Comparison of ENCODE assay signal across 7 cellular contexts in genomic region chr7:142866361-142867096, GRCh38. TPM values are rescaled to one million over a fixed set of nuclear protein-coding genes. Genes with fewer than 3 reads are reported as not detected.
DNase-seq lines count a peak whose midpoint lies in the region; ATAC-seq, FAIRE-seq and TF ChIP-seq lines count a peak whose summit lies in the region.

No MANE protein-coding gene starts in this region.

- H3F3A ChIP-seq in Loucy (ENCODE audit: low read depth) = no peaks in the 10 kb centered on the region

- TF ChIP-seq CTCF in GM10248 (IDR thresholded peaks at IDR 0.05; ENCODE audit: control extremely low read depth, extremely low read depth, low read depth, missing control alignments) = peak; percentile 70
- peak; percentile 72 for TF ChIP-seq CTCF in Loucy (conservative IDR thresholded peaks at IDR 0.05; ENCODE audit: low read length)
- TF ChIP-seq CTCF in K562 (IDR thresholded peaks at IDR 0.05 in 2 of 3, conservative IDR thresholded peaks at IDR 0.05 in 1 of 3; ENCODE audit: insufficient read depth in 2 of 3, low read depth in 1 of 3, low read length in 3 of 3) = peak; percentile 82 to 88 (median 85)
- peak; percentile 75 for TF ChIP-seq CTCF in HepG2 (CRISPR knock-in tag; IDR thresholded peaks at IDR 0.05)

- intact Hi-C loops in K562 (cut with micrococcal nuclease) = loop anchor here (1.0 kb wide), 2 partner anchors 12 to 262 kb away; no protein-coding TSS in a partner anchor
- intact Hi-C loops in HepG2 (cut with micrococcal nuclease; ENCODE audit: unreplicated experiment) = loop anchor here (1.0 to 2.0 kb wide), 2 partner anchors 12 to 234 kb away; no protein-coding TSS in a partner anchor

- peaks cover 9% of the 10 kb centered on the region for H3K4me1 ChIP-seq in Loucy (ENCODE audit: insufficient read depth, low read length, poor library complexity, severe bottlenecking)
- peaks cover 0 to 30% of the 10 kb centered on the region in 2 experiments; a peak in 1 of 5 replicates for H3K4me1 ChIP-seq in K562 (replicated peaks in 1 of 2; ENCODE audit: control insufficient read depth in 2 of 2, insufficient read depth in 2 of 2, low read length in 2 of 2)
- no peaks in the 10 kb centered on the region for H3K4me1 ChIP-seq in HepG2 (ENCODE audit: insufficient read depth, low read length)

- peak; percentile 76 for FAIRE-seq in K562 (lab: Jason Lieb, UNC)
- FAIRE-seq in HepG2 (lab: Jason Lieb, UNC) = no peak

- CTCF ChIA-PET in GM10248 (lab: Yijun Ruan, JAX) (interaction anchor here (0.7 to 5.7 kb wide), 15 partner anchors 9 to 349 kb away, joined by 3 to 28 read pairs (median 5); partner anchors contain the start of gene EPHB6), K562 (lab: Yijun Ruan, JAX; ENCODE audit: low intra/inter-chr PET ratio) (interaction anchor here (0.5 to 2.0 kb wide), 3 partner anchors 12 to 55 kb away, joined by 3 to 15 read pairs (median 3); partner anchors contain the start of gene EPHB6), HepG2 (lab: Yijun Ruan, JAX; ENCODE audit: low intra/inter-chr PET ratio, low total read pairs) (interaction anchor here (1.3 kb wide), 1 partner anchor 12 kb away, joined by 18 read pairs; the partner anchor contains the start of gene EPHB6)

- no peak for TF ChIP-seq POLR2A in K562 (conservative IDR thresholded peaks at IDR 0.05)
- TF ChIP-seq POLR2A in HepG2 (IDR thresholded peaks at IDR 0.05; ENCODE audit: insufficient read depth in 1 of 2, low read depth in 2 of 2, low read length in 2 of 2) = no peak

- POLR2A ChIA-PET in GM10248 (lab: Yijun Ruan, JAX) = no interaction called here
- POLR2A ChIA-PET in K562 (lab: Yijun Ruan, JAX) = no interaction called here
- POLR2A ChIA-PET in HepG2 (lab: Yijun Ruan, JAX) = no interaction called here

- no TSS peak for BruUV-seq in K562 (replicated peaks; lab: Mats Ljungman, UMichigan)
- no TSS peak for BruUV-seq in HepG2 (replicated peaks; lab: Mats Ljungman, UMichigan)

- H3K36me3 ChIP-seq in Loucy (ENCODE audit: insufficient read depth, low read length) = peaks cover 51% of the 10 kb centered on the region; the same call in 1 of the 2 replicates
- H3K36me3 ChIP-seq in K562 (ENCODE audit: control insufficient read depth, insufficient read depth, low read length) = no peaks in the 10 kb centered on the region
- no peaks in the 10 kb centered on the region for H3K36me3 ChIP-seq in HepG2 (replicated peaks in 1 of 2; ENCODE audit: control insufficient read depth in 1 of 2, insufficient read depth in 2 of 2, low read length in 2 of 2)

- H3K4me3 ChIP-seq in Loucy (ENCODE audit: low read length, poor library complexity, severe bottlenecking) (no peak overlapping the region), K562 (no peak overlapping the region), HepG2 (replicated peaks in 1 of 3; ENCODE audit: insufficient read depth in 1 of 3, low read depth in 2 of 3, low read length in 3 of 3) (no peak overlapping the region)

- H3K9me3 ChIP-seq in Loucy (ENCODE audit: insufficient read depth, low read depth, low read length) = no peaks in the 10 kb centered on the region
- H3K9me3 ChIP-seq in K562 (replicated peaks; ENCODE audit: control insufficient read depth, insufficient read depth, low read depth, low read length) = no peaks in the 10 kb centered on the region
- H3K9me3 ChIP-seq in HepG2 (ENCODE audit: low read length) = no peaks in the 10 kb centered on the region

- TF ChIP-seq RAD21 in K562 (CRISPR knock-in tag; conservative IDR thresholded peaks at IDR 0.05 in 1 of 2, IDR thresholded peaks at IDR 0.05 in 1 of 2) = peak; percentile 70 to 72
- TF ChIP-seq RAD21 in HepG2 (CRISPR knock-in tag; IDR thresholded peaks at IDR 0.05) = no peak

- TF ChIP-seq EP300 in K562 (IDR thresholded peaks at IDR 0.05; ENCODE audit: low read length) (no peak), HepG2 (IDR thresholded peaks at IDR 0.05; ENCODE audit: low read depth in 2 of 2, low read length in 2 of 2) (no peak), HepG2 (CRISPR knock-in tag; IDR thresholded peaks at IDR 0.05; ENCODE audit: borderline replicate concordance) (no peak)

- H3K27me3 ChIP-seq in Loucy (ENCODE audit: insufficient read depth, low read length, poor library complexity, severe bottlenecking) = no peaks in the 10 kb centered on the region
- H3K27me3 ChIP-seq in K562 (ENCODE audit: control insufficient read depth in 2 of 2, insufficient read depth in 2 of 2, low read length in 2 of 2) = peaks cover 11 to 64% of the 10 kb centered on the region in 2 experiments; a peak in 4 of 5 replicates
- peaks cover 8 to 52% of the 10 kb centered on the region in 2 experiments; a peak in 4 of 5 replicates for H3K27me3 ChIP-seq in HepG2 (ENCODE audit: control insufficient read depth in 1 of 2, insufficient read depth in 2 of 2, low read length in 2 of 2)

- in situ Hi-C loops in K562 (cut with MboI) = no loop called here
- in situ Hi-C loops in HepG2 (cut with HindIII; ENCODE audit: extremely low pct_ligation_motif_present, low pct_unique_long_range_greater_than_20kb) = no loop called here

- no peaks in the 10 kb centered on the region for H4K20me1 ChIP-seq in Loucy (ENCODE audit: insufficient read depth, low read length, poor library complexity, severe bottlenecking)
- H4K20me1 ChIP-seq in K562 (replicated peaks; ENCODE audit: control insufficient read depth, insufficient read depth, low read length) = peaks cover 4% of the 10 kb centered on the region; the same call in 1 of the 2 replicates
- H4K20me1 ChIP-seq in HepG2 (ENCODE audit: insufficient read depth, low read length) = no peaks in the 10 kb centered on the region

- no peak overlapping the region for H3K27ac ChIP-seq in K562 (ENCODE audit: extremely low read depth, low read depth, low read length)
- no peak overlapping the region for H3K27ac ChIP-seq in HepG2 (ENCODE audit: extremely low read length, insufficient read depth, low read length)

- ATAC-seq in K562 (peak; percentile 87), HepG2 (peak; percentile 89), GM21717 (IDR thresholded peaks at IDR 0.05; ENCODE audit: unreplicated experiment) (no peak)
- no peak for ATAC-seq in activated CD4-positive, CD25-positive, alpha-beta regulatory T cell treated with anti-CD3 and anti-CD28 coated beads, Interleukin-2, amount 50 U/mL, for 24 hours

- no peaks in the 10 kb centered on the region for H3K9me2 ChIP-seq in Loucy (replicated peaks; ENCODE audit: low read depth, low read length)

- H3K9ac ChIP-seq in Loucy (ENCODE audit: low read depth, low read length, poor library complexity, severe bottlenecking) (peak overlapping the region; percentile 37), K562 (ENCODE audit: insufficient read depth in 1 of 2, low read depth in 2 of 2, low read length in 2 of 2) (no peak overlapping the region), HepG2 (ENCODE audit: insufficient read depth, low read depth, low read length) (no peak overlapping the region)

- H2AFZ ChIP-seq in Loucy (ENCODE audit: low read length) = no peak overlapping the region
- H2AFZ ChIP-seq in K562 (ENCODE audit: low read depth, low read length) = no peak overlapping the region
- H2AFZ ChIP-seq in HepG2 (ENCODE audit: low read length) = no peak overlapping the region

- no peaks in the 10 kb centered on the region for H3K9me1 ChIP-seq in K562 (ENCODE audit: control insufficient read depth, insufficient read depth, low read length)

- WGBS in K562 (ENCODE audit: insufficient coverage, low coverage, missing lambda C conversion rate) = 17% methylated on average over 18 of the region's 18 CpGs
- WGBS in HepG2 (ENCODE audit: low lambda C conversion rate) = 4% methylated on average over 9 of the region's 18 CpGs

- H3K4me2 ChIP-seq in Loucy (ENCODE audit: low read depth, low read length, poor library complexity, severe bottlenecking) (no peak overlapping the region), K562 (ENCODE audit: insufficient read depth, low read length) (no peak overlapping the region), HepG2 (ENCODE audit: low read depth, low read length) (no peak overlapping the region)

- peaks cover 4% of the 10 kb centered on the region; the same call in 1 of the 2 replicates for H3K79me2 ChIP-seq in Loucy (ENCODE audit: insufficient read depth, low read length)
- no peaks in the 10 kb centered on the region for H3K79me2 ChIP-seq in K562 (ENCODE audit: control insufficient read depth, insufficient read depth, low read length)
- no peaks in the 10 kb centered on the region for H3K79me2 ChIP-seq in HepG2 (ENCODE audit: insufficient read depth, low read length)

- no peak for DNase-seq in GM10248 (ENCODE audit: extremely low spot score)
- peak; percentile 70 to 78 (median 75) for DNase-seq in K562 (ENCODE audit: extremely low read depth in 1 of 4, low spot score in 3 of 4)
- DNase-seq in HepG2 (ENCODE audit: low spot score) = peak; percentile 13
- DNase-seq in stimulated activated naive CD4-positive, alpha-beta T cell treated with Interleukin-2 at 50 U/mL for 16 hours (lab: John Stamatoyannopoulos, UW) = no peak

RNA-seq across cellular contexts. Expression of gene EPHB6, which starts 11.7 kb away (rescaled TPM):
- 81.3 and 499 TPM in 2 replicates for total RNA-seq in K562 (2011; cell fraction: chromatin; rRNA removed; ENCODE audit: low replicate concordance)
- total RNA-seq in K562 (2011; cell fraction: nucleolus; rRNA removed) = 147 and 442 TPM in 2 replicates
- total RNA-seq in K562 (2011; cell fraction: nucleoplasm; rRNA removed) = 112 and 171 TPM in 2 replicates
- total RNA-seq in K562 (2014; rRNA removed) (10.4 and 11.3 TPM in 2 replicates), K562 (2014; rRNA removed; fragmentation: Illumina TruSeq; extraction: Trizol) (4.1 and 4.3 TPM in 2 replicates), K562 (2015; rRNA removed; fragmentation: Illumina TruSeq; extraction: Trizol) (1.5 and 2.1 TPM in 2 replicates), K562 (2021) (13.2 and 19.1 TPM in 2 replicates), HepG2 (2016; rRNA removed; fragmentation: Illumina TruSeq; extraction: Trizol) (not detected in 2 replicates)
- polyA plus RNA-seq in K562 (2011; rRNA removed) (108 and 123 TPM in 2 replicates), K562 (2014; fragmentation: Illumina TruSeq; extraction: Trizol) (7.6 and 10.7 TPM in 2 replicates), K562 (2014; fragmentation: Nextera tagmentation; extraction: Ambion mirVana) (1 to 10 TPM; 1.4 to 2.5 TPM), K562 (2014; rRNA removed) (12.0 and 16.3 TPM in 2 replicates), HepG2 (2011; rRNA removed) (not detected in 2 replicates)
- polyA plus RNA-seq in K562 (2011; cell fraction: cytosol; rRNA removed) = 99.6 and 191 TPM in 2 replicates
- 516 and 1,081 TPM in 2 replicates for polyA plus RNA-seq in K562 (2011; cell fraction: nucleus; rRNA removed)
- polyA plus RNA-seq in K562 (2012) = 8.8 and 13.0 TPM in 2 replicates
- polyA minus RNA-seq in K562 (2011; rRNA and poly(A)+ RNA removed) = 56.3 and 87.3 TPM in 2 replicates
- polyA minus RNA-seq in K562 (2011; cell fraction: cytosol; rRNA and poly(A)+ RNA removed) = 119 and 124 TPM in 2 replicates
- polyA minus RNA-seq in K562 (2011; cell fraction: nucleus; rRNA and poly(A)+ RNA removed) = 75.4 and 113 TPM in 2 replicates
- not detected in 2 replicates for total RNA-seq in HepG2 (2016; cell fraction: cytosol; rRNA removed; fragmentation: Illumina TruSeq; extraction: Trizol; ENCODE audit: low read depth)
- 0.11 TPM in 1 of 2 replicates, not detected in the other for total RNA-seq in HepG2 (2016; cell fraction: insoluble cytoplasmic fraction; rRNA removed; fragmentation: Illumina TruSeq; extraction: Trizol)
- total RNA-seq in HepG2 (2016; cell fraction: membrane; rRNA removed; fragmentation: Illumina TruSeq; extraction: Trizol) = not detected in 2 replicates
- total RNA-seq in HepG2 (2016; cell fraction: nucleus; rRNA removed; fragmentation: Illumina TruSeq; extraction: Trizol) = not detected in 2 replicates
- 0.01 TPM in 1 of 2 replicates, not detected in the other for polyA plus RNA-seq in HepG2 (2011; cell fraction: cytosol; rRNA removed)
- 0.14 TPM in 1 of 2 replicates, not detected in the other for polyA plus RNA-seq in HepG2 (2011; cell fraction: nucleus; rRNA removed)
- polyA plus RNA-seq in HepG2 (2012) = not detected in 2 replicates
- not detected in 2 replicates for polyA plus RNA-seq in HepG2 (2016; cell fraction: cytosol; fragmentation: Illumina TruSeq; extraction: Trizol; ENCODE audit: low read depth)
- not detected in 2 replicates for polyA plus RNA-seq in HepG2 (2016; cell fraction: insoluble cytoplasmic fraction; fragmentation: Illumina TruSeq; extraction: Trizol; ENCODE audit: low read depth)
- polyA plus RNA-seq in HepG2 (2016; cell fraction: membrane; fragmentation: Illumina TruSeq; extraction: Trizol; ENCODE audit: low read depth) = not detected in 2 replicates
- not detected in 2 replicates for polyA plus RNA-seq in HepG2 (2016; cell fraction: nucleus; fragmentation: Illumina TruSeq; extraction: Trizol; ENCODE audit: insufficient read depth, low read depth)
- polyA minus RNA-seq in HepG2 (2011; rRNA and poly(A)+ RNA removed; ENCODE audit: low replicate concordance) = 0.06 and 0.40 TPM in 2 replicates
- not detected in 2 replicates for polyA minus RNA-seq in HepG2 (2011; cell fraction: cytosol; rRNA and poly(A)+ RNA removed)
- not detected in 2 replicates for polyA minus RNA-seq in HepG2 (2011; cell fraction: nucleus; rRNA and poly(A)+ RNA removed)

RNA-seq across cellular contexts. Expression of gene TRPV6, which starts 19.0 kb away (rescaled TPM):
- 2.1 and 5.6 TPM in 2 replicates for total RNA-seq in K562 (2011; cell fraction: chromatin; rRNA removed; ENCODE audit: low replicate concordance)
- total RNA-seq in K562 (2011; cell fraction: nucleolus; rRNA removed) = 3.2 and 3.3 TPM in 2 replicates
- total RNA-seq in K562 (2011; cell fraction: nucleoplasm; rRNA removed) = 2.2 and 2.7 TPM in 2 replicates
- total RNA-seq in K562 (2014; rRNA removed) (0.04 and 0.36 TPM in 2 replicates), K562 (2014; rRNA removed; fragmentation: Illumina TruSeq; extraction: Trizol) (0.11 and 0.51 TPM in 2 replicates), K562 (2015; rRNA removed; fragmentation: Illumina TruSeq; extraction: Trizol) (0.04 and 0.11 TPM in 2 replicates), K562 (2021) (0.18 and 0.81 TPM in 2 replicates), HepG2 (2016; rRNA removed; fragmentation: Illumina TruSeq; extraction: Trizol) (not detected in 2 replicates)
- polyA plus RNA-seq in K562 (2011; rRNA removed) (0.08 and 0.37 TPM in 2 replicates), K562 (2014; fragmentation: Illumina TruSeq; extraction: Trizol) (0.25 and 0.26 TPM in 2 replicates), K562 (2014; fragmentation: Nextera tagmentation; extraction: Ambion mirVana) (under 1 TPM; 0.04 to 0.06 TPM), K562 (2014; rRNA removed) (0.22 and 0.32 TPM in 2 replicates), HepG2 (2011; rRNA removed) (not detected in 2 replicates)
- 0.19 and 0.33 TPM in 2 replicates for polyA plus RNA-seq in K562 (2011; cell fraction: cytosol; rRNA removed)
- 3.7 and 4.0 TPM in 2 replicates for polyA plus RNA-seq in K562 (2011; cell fraction: nucleus; rRNA removed)
- polyA plus RNA-seq in K562 (2012) = 0.59 and 13.5 TPM in 2 replicates
- polyA minus RNA-seq in K562 (2011; rRNA and poly(A)+ RNA removed) = 0.36 and 0.46 TPM in 2 replicates
- polyA minus RNA-seq in K562 (2011; cell fraction: cytosol; rRNA and poly(A)+ RNA removed) = not detected in 2 replicates
- 0.89 and 0.94 TPM in 2 replicates for polyA minus RNA-seq in K562 (2011; cell fraction: nucleus; rRNA and poly(A)+ RNA removed)
- total RNA-seq in HepG2 (2016; cell fraction: cytosol; rRNA removed; fragmentation: Illumina TruSeq; extraction: Trizol; ENCODE audit: low read depth) = not detected in 2 replicates
- not detected in 2 replicates for total RNA-seq in HepG2 (2016; cell fraction: insoluble cytoplasmic fraction; rRNA removed; fragmentation: Illumina TruSeq; extraction: Trizol)
- not detected in 2 replicates for total RNA-seq in HepG2 (2016; cell fraction: membrane; rRNA removed; fragmentation: Illumina TruSeq; extraction: Trizol)
- not detected in 2 replicates for total RNA-seq in HepG2 (2016; cell fraction: nucleus; rRNA removed; fragmentation: Illumina TruSeq; extraction: Trizol)
- not detected in 2 replicates for polyA plus RNA-seq in HepG2 (2011; cell fraction: cytosol; rRNA removed)
- 0.05 TPM in 1 of 2 replicates, not detected in the other for polyA plus RNA-seq in HepG2 (2011; cell fraction: nucleus; rRNA removed)
- not detected in 2 replicates for polyA plus RNA-seq in HepG2 (2012)
- polyA plus RNA-seq in HepG2 (2016; cell fraction: cytosol; fragmentation: Illumina TruSeq; extraction: Trizol; ENCODE audit: low read depth) = not detected in 2 replicates
- not detected in 2 replicates for polyA plus RNA-seq in HepG2 (2016; cell fraction: insoluble cytoplasmic fraction; fragmentation: Illumina TruSeq; extraction: Trizol; ENCODE audit: low read depth)
- not detected in 2 replicates for polyA plus RNA-seq in HepG2 (2016; cell fraction: membrane; fragmentation: Illumina TruSeq; extraction: Trizol; ENCODE audit: low read depth)
- polyA plus RNA-seq in HepG2 (2016; cell fraction: nucleus; fragmentation: Illumina TruSeq; extraction: Trizol; ENCODE audit: insufficient read depth, low read depth) = not detected in 2 replicates
- polyA minus RNA-seq in HepG2 (2011; rRNA and poly(A)+ RNA removed; ENCODE audit: low replicate concordance) = not detected in 2 replicates
- not detected in 2 replicates for polyA minus RNA-seq in HepG2 (2011; cell fraction: cytosol; rRNA and poly(A)+ RNA removed)
- under 0.01 TPM in 1 of 2 replicates, not detected in the other for polyA minus RNA-seq in HepG2 (2011; cell fraction: nucleus; rRNA and poly(A)+ RNA removed)

Comparison
In these comparisons a context has a peak if more than half of its experiments do, and no peak if none do; other contexts are left out.
1. DNase-seq: peak in K562 (4 of 4) and HepG2 (single experiment); none in GM10248 (single experiment) and stimulated activated naive CD4-positive, alpha-beta T cell treated with Interleukin-2 at 50 U/mL for 16 hours (single experiment).
2. ATAC-seq: peak in K562 (single experiment) and HepG2 (single experiment); none in activated CD4-positive, CD25-positive, alpha-beta regulatory T cell treated with anti-CD3 and anti-CD28 coated beads, Interleukin-2, amount 50 U/mL, for 24 hours (0 of 2) and GM21717 (single experiment).
3. Peak in every context shown above with its lines, with median percentiles within 50 percentile points of each other: CTCF ChIP-seq.